ENCODE assay signal across 8 cellular contexts in the genomic region with DNA sequence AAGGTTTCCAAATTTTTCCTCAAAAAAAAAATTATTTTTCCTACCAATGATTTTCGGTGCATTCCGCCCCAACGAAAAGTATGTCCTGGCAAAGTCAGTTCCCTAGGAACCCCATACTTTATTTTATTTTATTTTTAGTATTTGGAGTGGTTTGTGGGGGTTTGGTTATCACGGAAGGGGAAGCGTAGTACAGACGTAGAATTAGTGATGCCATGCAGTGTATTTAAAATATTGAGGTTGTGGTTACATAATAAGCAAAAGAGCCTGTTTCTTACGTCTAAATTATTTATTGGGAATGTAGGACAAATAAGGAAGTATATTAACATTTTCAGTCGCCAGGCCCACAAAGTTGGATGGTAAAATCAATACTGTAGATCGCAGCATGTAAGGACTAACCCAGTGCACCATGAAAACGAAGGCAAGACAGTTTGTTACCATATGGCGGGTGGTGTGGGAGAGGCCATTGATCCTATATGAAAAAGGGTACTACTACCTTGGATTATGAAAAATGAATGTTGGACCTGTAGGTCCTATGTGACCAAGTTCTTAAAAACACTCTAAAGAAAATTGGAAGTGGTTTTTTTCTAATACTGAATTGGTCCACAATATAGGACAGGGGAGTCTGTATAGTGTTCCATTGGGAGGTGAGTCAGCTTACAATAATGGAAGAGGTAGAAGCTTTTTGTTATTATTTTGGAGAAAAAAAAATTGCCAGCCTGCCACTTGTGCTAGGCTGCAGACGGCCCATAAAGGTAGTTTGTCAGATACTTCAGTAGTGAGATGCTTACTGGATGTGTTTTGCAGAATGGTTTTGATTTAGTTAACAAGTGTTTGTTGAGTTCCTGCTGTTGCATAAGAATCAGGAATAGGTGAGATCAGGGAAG.
DNase-seq lines count a peak whose midpoint lies in the region; ATAC-seq and TF ChIP-seq lines count a peak whose summit lies in the region.

No MANE protein-coding gene starts in this region.

- peaks cover 37% of the 10 kb centered on the region for H3K4me1 Mint-ChIP-seq in T-helper 1 cell treated with Interleukin-12 subunit alpha and Interleukin-12 subunit beta and Interleukin-4 antibody, amounts not matched to agents 30 μg/mL and 1 μg/mL, for 36 hours (ENCODE audit: low read depth)

- H3K36me3 Mint-ChIP-seq in T-helper 1 cell treated with Interleukin-12 subunit alpha and Interleukin-12 subunit beta and Interleukin-4 antibody, amounts not matched to agents 30 μg/mL and 1 μg/mL, for 36 hours (ENCODE audit: low read depth): peaks cover 21% of the 10 kb centered on the region

- DNase-seq in fibroblast of gingiva (ENCODE audit: low read depth) (peak; percentile 4), pons (ENCODE audit: low spot score) (peak; percentile 33), middle frontal gyrus (ENCODE audit: extremely low spot score, low spot score) (no peak)
- no peak for DNase-seq in activated CD4-positive, alpha-beta T cell treated with anti-CD3 and anti-CD28 coated beads, Interleukin-2, amount 50 U/mL, for 1 hour

- H3K36me3 ChIP-seq in HEK293 (ENCODE audit: control insufficient read depth in 2 of 2, insufficient read depth in 1 of 2, low read length in 2 of 2): peaks cover 0 to 6% of the 10 kb centered on the region in 2 experiments; a peak in 1 of 3 replicates

- POLR2A ChIA-PET in HEK293 (lab: Yijun Ruan, JAX): interaction anchor here (0.7 kb wide), 1 partner anchor 23 kb away, joined by 4 read pairs; no protein-coding TSS in a partner anchor

- peak overlapping the region; percentile 71 for H3K4me3 ChIP-seq in HEK293 (ENCODE audit: low read depth, low read length)

- peaks cover 10% of the 10 kb centered on the region for H3K9me3 Mint-ChIP-seq in T-helper 1 cell treated with Interleukin-12 subunit alpha and Interleukin-12 subunit beta and Interleukin-4 antibody, amounts not matched to agents 30 μg/mL and 1 μg/mL, for 36 hours

- CTCF ChIA-PET in HEK293 (lab: Yijun Ruan, JAX): no interaction called here

- no peaks in the 10 kb centered on the region for H3K4me1 ChIP-seq in HEK293 (ENCODE audit: control insufficient read depth, insufficient read depth, low read length)

- H3K27me3 Mint-ChIP-seq in T-helper 1 cell treated with Interleukin-12 subunit alpha and Interleukin-12 subunit beta and Interleukin-4 antibody, amounts not matched to agents 30 μg/mL and 1 μg/mL, for 36 hours (ENCODE audit: low read depth): no peaks in the 10 kb centered on the region

- peak overlapping the region; percentile 92 for H3K27ac Mint-ChIP-seq in T-helper 1 cell treated with Interleukin-12 subunit alpha and Interleukin-12 subunit beta and Interleukin-4 antibody, amounts not matched to agents 30 μg/mL and 1 μg/mL, for 36 hours

- H3K4me3 Mint-ChIP-seq in T-helper 1 cell treated with Interleukin-12 subunit alpha and Interleukin-12 subunit beta and Interleukin-4 antibody, amounts not matched to agents 30 μg/mL and 1 μg/mL, for 36 hours: peak overlapping the region; percentile 90

- TF ChIP-seq CTCF in 22Rv1 (IDR thresholded peaks at IDR 0.05): no peak
- TF ChIP-seq CTCF in HEK293 (tag by site-specific recombination; IDR thresholded peaks at IDR 0.05): no peak

- H3K27ac ChIP-seq in 22Rv1 (peak overlapping the region; percentile 73), HEK293 (ENCODE audit: extremely low read depth, low read depth, low read length) (peak overlapping the region; percentile 62)

- H3K9me3 ChIP-seq in HEK293 (ENCODE audit: control insufficient read depth, insufficient read depth, low read depth, low read length): no peaks in the 10 kb centered on the region

- no peak for ATAC-seq in GM18868 (IDR thresholded peaks at IDR 0.05; ENCODE audit: unreplicated experiment)

TF ChIP-seq in HEK293, 187 proteins besides CTCF, POLR2A, EP300 and RAD21:
- TF ChIP-seq ZNF335 (tag by site-specific recombination; conservative IDR thresholded peaks at IDR 0.05): peak; percentile 65
- TF ChIP-seq GLI4 (tag by site-specific recombination; IDR thresholded peaks at IDR 0.05): no peak
- no peak for TF ChIP-seq ZNF239 (tag by site-specific recombination; IDR thresholded peaks at IDR 0.05)
- TF ChIP-seq FEZF1 (tag by site-specific recombination; IDR thresholded peaks at IDR 0.05): no peak
- no peak for TF ChIP-seq KLF10 (tag by site-specific recombination; IDR thresholded peaks at IDR 0.05)
- TF ChIP-seq ZNF146 (tag by site-specific recombination; IDR thresholded peaks at IDR 0.05): no peak
- no peak for TF ChIP-seq ZNF184 (tag by site-specific recombination; IDR thresholded peaks at IDR 0.05)
- TF ChIP-seq ZNF362 (tag by site-specific recombination; IDR thresholded peaks at IDR 0.05): 0 out of 2 replicates have a peak, but pooled peaks have one; percentile 8
- TF ChIP-seq ZNF600 (tag by site-specific recombination; IDR thresholded peaks at IDR 0.05): no peak
- no peak for TF ChIP-seq ZFP41 (tag by site-specific recombination; IDR thresholded peaks at IDR 0.05; ENCODE audit: borderline replicate concordance)
- TF ChIP-seq ZNF311 (tag by site-specific recombination; IDR thresholded peaks at IDR 0.05; ENCODE audit: borderline replicate concordance): no peak
- TF ChIP-seq ZNF510 (tag by site-specific recombination; IDR thresholded peaks at IDR 0.05; ENCODE audit: insufficient replicate concordance): no peak
- TF ChIP-seq SCRT2 (tag by site-specific recombination; IDR thresholded peaks at IDR 0.05): peak; percentile 80
- no peak for TF ChIP-seq ZNF529 (tag by site-specific recombination; IDR thresholded peaks at IDR 0.05; ENCODE audit: insufficient replicate concordance)
- TF ChIP-seq ZBTB44 (tag by site-specific recombination; IDR thresholded peaks at IDR 0.05): no peak
TF ChIP-seq in HEK293: peak in this region for 3.

Comparison
In these comparisons a context has a peak if more than half of its experiments do, and no peak if none do; other contexts are left out.
1. DNase-seq: peak in fibroblast of gingiva (single experiment) and pons (single experiment); none in middle frontal gyrus (single experiment) and activated CD4-positive, alpha-beta T cell treated with anti-CD3 and anti-CD28 coated beads, Interleukin-2, amount 50 U/mL, for 1 hour (single experiment).